In the genomic region with DNA sequence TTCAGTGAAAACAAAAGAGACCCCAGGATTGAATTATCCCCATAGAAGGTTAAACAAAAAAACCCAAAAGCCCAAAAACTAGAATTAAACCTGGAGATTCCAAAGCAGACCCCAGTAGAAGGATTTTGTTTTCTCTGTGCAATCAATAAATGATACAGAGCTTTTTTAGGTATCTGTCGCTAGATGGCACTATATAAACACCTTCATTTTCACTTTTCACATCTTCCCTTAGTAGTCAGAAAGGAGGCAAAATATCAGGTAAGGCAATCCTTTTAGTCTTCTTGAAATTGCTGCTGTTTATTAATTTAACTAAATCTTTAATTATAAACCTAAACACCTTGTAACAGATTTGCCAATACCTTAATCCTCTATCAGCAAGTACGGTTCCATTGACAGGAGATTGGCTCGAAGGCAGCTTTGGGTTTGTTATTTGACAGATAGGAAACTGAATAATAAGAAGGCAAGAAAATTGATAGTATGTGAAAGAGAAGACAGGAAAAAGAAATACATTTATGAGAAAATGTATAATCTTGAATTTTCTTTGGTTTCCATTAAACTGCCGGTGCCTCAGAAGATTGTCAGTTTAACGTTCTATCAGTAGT, we compare ENCODE assay signal across 8 cellular contexts. TPM values are rescaled to one million over a fixed set of nuclear protein-coding genes. Genes with fewer than 3 reads are reported as not detected.
DNase-seq lines count a peak whose midpoint lies in the region; ATAC-seq and TF ChIP-seq lines count a peak whose summit lies in the region.

No MANE protein-coding gene starts in this region.

- ATAC-seq in GM18520 (IDR thresholded peaks at IDR 0.05; ENCODE audit: unreplicated experiment) = peak; percentile 62
- ATAC-seq in HG03565 (IDR thresholded peaks at IDR 0.05; ENCODE audit: unreplicated experiment) = peak; percentile 72
- no peak; the same call in 1 of the 2 replicates for ATAC-seq in Panc1

- H3K27ac ChIP-seq in Panc1 (ENCODE audit: low read length) (peak overlapping the region; percentile 15; the same call in 1 of the 2 replicates), parathyroid adenoma (no peak overlapping the region)

- H3K9me3 Mint-ChIP-seq in CD14-positive monocyte = no peaks in the 10 kb centered on the region

- no TSS peak for BruUV-seq in Panc1 (replicated peaks; lab: Mats Ljungman, UMichigan)

- no peak overlapping the region for H3K9ac ChIP-seq in parathyroid adenoma

- H3K4me3 ChIP-seq in Panc1 (ENCODE audit: low read depth in 2 of 2, low read length in 2 of 2) (no peak overlapping the region), epithelial cell of proximal tubule (ENCODE audit: low read depth, low read length) (no peak overlapping the region), parathyroid adenoma (ENCODE audit: low read depth, low read length) (no peak overlapping the region)

- no peaks in the 10 kb centered on the region for H3K27me3 ChIP-seq in Panc1 (ENCODE audit: control insufficient read depth, insufficient read depth, low read length)
- no peaks in the 10 kb centered on the region for H3K27me3 ChIP-seq in parathyroid adenoma (ENCODE audit: control insufficient read depth, insufficient read depth, low read length)

- H3K27ac Mint-ChIP-seq in CD14-positive monocyte = no peak overlapping the region

- peaks cover 2 to 7% (median 3%) of the 10 kb centered on the region in 3 donors for H3K27me3 Mint-ChIP-seq in CD14-positive monocyte (ENCODE audit: low read depth in 3 of 3)

- H3K79me2 ChIP-seq in parathyroid adenoma = no peaks in the 10 kb centered on the region

- no peak overlapping the region for H2AFZ ChIP-seq in parathyroid adenoma

- POLR2A ChIA-PET in Panc1 (lab: Charles Lee) = interaction anchor here (0.6 kb wide), 1 partner anchor 10 kb away, joined by 7 read pairs; no protein-coding TSS in a partner anchor

- CTCF ChIA-PET in Panc1 (lab: Charles Lee) = interaction anchor here (0.6 to 1.0 kb wide), 6 partner anchors 12 to 787 kb away, joined by 3 to 9 read pairs (median 4); no protein-coding TSS in a partner anchor

- no peaks in the 10 kb centered on the region for H3K36me3 ChIP-seq in Panc1 (ENCODE audit: control insufficient read depth, insufficient read depth, low read length)
- no peaks in the 10 kb centered on the region for H3K36me3 ChIP-seq in parathyroid adenoma (ENCODE audit: control insufficient read depth, insufficient read depth, low read length)

- DNase-seq in CD14-positive monocyte (ENCODE audit: low spot score) (no peak), Panc1 (ENCODE audit: low read depth, low spot score) (no peak), epithelial cell of proximal tubule (ENCODE audit: low read depth) (no peak)
- no peak for DNase-seq in stimulated activated CD4-positive, alpha-beta T cell treated with anti-CD3 and anti-CD28 coated beads, Interleukin-2, amount 100 ng/mL, for 48 hours
- DNase-seq in activated effector memory CD4-positive, alpha-beta T cell treated with Interleukin-2 at 50 U/mL for 16 hours = no peak

- peaks cover 1% of the 10 kb centered on the region for H3K4me1 Mint-ChIP-seq in CD14-positive monocyte

- no peak overlapping the region for H3K4me2 ChIP-seq in parathyroid adenoma (ENCODE audit: low read length)

- intact Hi-C loops in CD14-positive monocyte (cut with micrococcal nuclease) = no loop called here
- intact Hi-C loops in Panc1 (cut with micrococcal nuclease; ENCODE audit: unreplicated experiment) = loop anchor here (5.0 kb wide), 3 partner anchors 91 to 786 kb away; a partner anchor contains a TSS

- in situ Hi-C loops in Panc1 (cut with HindIII; ENCODE audit: low pct_unique_long_range_greater_than_20kb, low sequenced_read_pairs) = no loop called here

- H3K36me3 Mint-ChIP-seq in CD14-positive monocyte = no peaks in the 10 kb centered on the region

- no peaks in the 10 kb centered on the region for H3K4me1 ChIP-seq in Panc1 (ENCODE audit: control insufficient read depth, insufficient read depth, low read length)
- no peaks in the 10 kb centered on the region for H3K4me1 ChIP-seq in parathyroid adenoma

- TF ChIP-seq CTCF in CD14-positive monocyte (IDR thresholded peaks at IDR 0.05) (peak; percentile 78), Panc1 (IDR thresholded peaks at IDR 0.05) (peak; percentile 64; the same call in 1 of the 2 replicates), epithelial cell of proximal tubule (conservative IDR thresholded peaks at IDR 0.05; ENCODE audit: low read depth, low read length) (peak; percentile 61), parathyroid adenoma (IDR thresholded peaks at IDR 0.05) (peak; percentile 40)

- H3K9me3 ChIP-seq in Panc1 (ENCODE audit: control insufficient read depth, insufficient read depth, low read depth, low read length) = no peaks in the 10 kb centered on the region
- no peaks in the 10 kb centered on the region for H3K9me3 ChIP-seq in parathyroid adenoma (ENCODE audit: control insufficient read depth, low read length)

- H3K4me3 Mint-ChIP-seq in CD14-positive monocyte = no peak overlapping the region

RNA-seq across cellular contexts. Expression of a gene that starts 23.3 kb away (rescaled TPM):
- 10 to 100 TPM; 13.1 to 20.2 TPM for polyA plus RNA-seq in CD14-positive monocyte
- total RNA-seq in Panc1 (2021; ENCODE audit: unreplicated experiment) (73.2 TPM), epithelial cell of proximal tubule (24.7 and 28.4 TPM in 2 replicates)
- 24.1 TPM for polyA plus RNA-seq in Panc1 (2012; ENCODE audit: insufficient read length)
